In genomic region chr14:52312872-52313492, GRCh38 we compare ENCODE assay signal across 9 cellular contexts. TPM values are rescaled to one million over a fixed set of nuclear protein-coding genes. Genes with fewer than 3 reads are reported as not detected.
DNase-seq lines count a peak whose midpoint lies in the region; ATAC-seq and TF ChIP-seq lines count a peak whose summit lies in the region.
"Had no signal": no experiment of that assay in that cellular context is flagged by ENCODE, and none has a peak within 500 bp of the region (broad histone marks: within the 10 kb centered on the region; RNA-seq: fewer than 3 reads in every experiment).

No MANE protein-coding gene starts in this region.

- no peak for TF ChIP-seq EP300 in esophagus muscularis mucosa (IDR thresholded peaks at IDR 0.05)

- H3K9me3 ChIP-seq in BLaER1 (no peaks in the 10 kb centered on the region), esophagus muscularis mucosa (no peaks in the 10 kb centered on the region), parathyroid adenoma (ENCODE audit: control insufficient read depth, low read length) (no peaks in the 10 kb centered on the region), adrenal gland (replicated peaks in 1 of 3) (no peaks in the 10 kb centered on the region)

- no peak overlapping the region for H2AFZ ChIP-seq in parathyroid adenoma

- peak overlapping the region; percentile 88 for H3K9ac ChIP-seq in BLaER1
- no peak overlapping the region for H3K9ac ChIP-seq in parathyroid adenoma

- TF ChIP-seq POLR2A in esophagus muscularis mucosa (IDR thresholded peaks at IDR 0.05; ENCODE audit: low read depth) = no peak
- TF ChIP-seq POLR2A in adrenal gland (IDR thresholded peaks at IDR 0.05) = no peak

- H3K27ac ChIP-seq in BLaER1 (peak overlapping the region; percentile 87), esophagus muscularis mucosa (replicated peaks in 1 of 4) (peak overlapping the region; percentile 65 to 84 (median 75)), parathyroid adenoma (no peak overlapping the region), adrenal gland (peak overlapping the region in 1 of 5 donors; percentile 32)

- H3K4me3 ChIP-seq in BLaER1 (peak overlapping the region; percentile 93), esophagus muscularis mucosa (peak overlapping the region; percentile 61 to 77 (median 68)), parathyroid adenoma (ENCODE audit: low read depth, low read length) (peak overlapping the region; percentile 45), adrenal gland (peak overlapping the region in 1 of 4 donors; percentile 58)

- peak overlapping the region; percentile 98 for H3K4me2 ChIP-seq in BLaER1
- no peak overlapping the region for H3K4me2 ChIP-seq in parathyroid adenoma (ENCODE audit: low read length)

- H3K4me1 ChIP-seq in BLaER1 (peaks cover 56% of the 10 kb centered on the region), esophagus muscularis mucosa (peaks cover 14 to 36% (median 27%) of the 10 kb centered on the region in 4 donors), parathyroid adenoma (no peaks in the 10 kb centered on the region), adrenal gland (replicated peaks in 1 of 2) (peaks cover 0 to 26% of the 10 kb centered on the region in 2 donors)

- TF ChIP-seq CTCF in esophagus muscularis mucosa (IDR thresholded peaks at IDR 0.05) (no peak), parathyroid adenoma (IDR thresholded peaks at IDR 0.05) (no peak), adrenal gland (IDR thresholded peaks at IDR 0.05) (no peak)

- H3K27me3 ChIP-seq in BLaER1 (no peaks in the 10 kb centered on the region), esophagus muscularis mucosa (peaks cover 0 to 15% (median 0%) of the 10 kb centered on the region in 4 donors), parathyroid adenoma (ENCODE audit: control insufficient read depth, insufficient read depth, low read length) (no peaks in the 10 kb centered on the region), adrenal gland (peaks cover 8% of the 10 kb centered on the region)

- intact Hi-C loops in esophagus muscularis mucosa (cut with DNase I) (loop anchor here (5.0 kb wide), 2 partner anchors 34 to 144 kb away; no protein-coding TSS in a partner anchor), adrenal gland (cut with DNase I) (no loop called here)

- 61% methylated on average over 7 of the region's 7 CpGs for WGBS in esophagus muscularis mucosa
- 57 to 64% (median 62%) methylated on average over 7 of the region's 7 CpGs for WGBS in adrenal gland, 4 donors

- DNase-seq in NOMO-1 treated with DMSO at 0.1 percent for 48 hours (lab: John Stamatoyannopoulos, UW; ENCODE audit: unreplicated experiment) = peak; percentile 54
- peak; percentile 87 for DNase-seq in esophagus muscularis mucosa (ENCODE audit: extremely low spot score)
- no peak for DNase-seq in adrenal gland
- no peak for DNase-seq in stimulated activated CD4-positive, alpha-beta T cell treated with anti-CD3 and anti-CD28 coated beads, Interleukin-4, amount 100 ng/mL, for 4 hours
- no peak for DNase-seq in germinal center (ENCODE audit: low spot score)
- DNase-seq: activated naive CD4-positive, alpha-beta T cell treated with anti-CD3 and anti-CD28 coated beads, Interleukin-2, amount 50 U/mL, for 16 hours had no signal

- H3K36me3 ChIP-seq in BLaER1 (no peaks in the 10 kb centered on the region; the same call in 1 of the 2 replicates), esophagus muscularis mucosa (no peaks in the 10 kb centered on the region), parathyroid adenoma (ENCODE audit: control insufficient read depth, insufficient read depth, low read length) (no peaks in the 10 kb centered on the region), adrenal gland (replicated peaks in 1 of 2) (no peaks in the 10 kb centered on the region)

- ATAC-seq in GM18870 (IDR thresholded peaks at IDR 0.05; ENCODE audit: unreplicated experiment) = no peak

- no peaks in the 10 kb centered on the region for H3K79me2 ChIP-seq in parathyroid adenoma

- H4K20me1 ChIP-seq in BLaER1 = peaks cover 12% of the 10 kb centered on the region

RNA-seq across cellular contexts. Expression of gene PTGER2, which starts 1.1 kb away (rescaled TPM):
- total RNA-seq in esophagus muscularis mucosa (1 to 10 TPM; 2.1 to 6.3 (median 4.4) TPM), adrenal gland (1 to 10 TPM in 6 of 8 donors, under 1 TPM in 1, not detected in 1; 0.18 to 2.9 (median 2.1) TPM)
- polyA plus RNA-seq in adrenal gland = 1 to 10 TPM; 1.2 to 1.4 (median 1.2) TPM

RNA-seq across cellular contexts. Expression of gene PTGDR, which starts 45.5 kb away (rescaled TPM):
- total RNA-seq in esophagus muscularis mucosa = under 1 TPM; 0.17 to 0.66 (median 0.37) TPM
- total RNA-seq in adrenal gland = 1 to 10 TPM in 2 of 8 donors, under 1 TPM in 5, not detected in 1; 0.06 to 3.5 (median 0.61) TPM
- under 1 TPM; 0.20 to 0.37 (median 0.32) TPM for polyA plus RNA-seq in adrenal gland

Comparison
In these comparisons a context has a peak if more than half of its experiments do, and no peak if none do; other contexts are left out.
1. DNase-seq: peak in NOMO-1 treated with DMSO at 0.1 percent for 48 hours (single experiment) and esophagus muscularis mucosa (single experiment); none in adrenal gland (0 of 7), stimulated activated CD4-positive, alpha-beta T cell treated with anti-CD3 and anti-CD28 coated beads, Interleukin-4, amount 100 ng/mL, for 4 hours (0 of 2) and germinal center (single experiment).